8 cellular contexts compared by ENCODE assay signal in the genomic region with DNA sequence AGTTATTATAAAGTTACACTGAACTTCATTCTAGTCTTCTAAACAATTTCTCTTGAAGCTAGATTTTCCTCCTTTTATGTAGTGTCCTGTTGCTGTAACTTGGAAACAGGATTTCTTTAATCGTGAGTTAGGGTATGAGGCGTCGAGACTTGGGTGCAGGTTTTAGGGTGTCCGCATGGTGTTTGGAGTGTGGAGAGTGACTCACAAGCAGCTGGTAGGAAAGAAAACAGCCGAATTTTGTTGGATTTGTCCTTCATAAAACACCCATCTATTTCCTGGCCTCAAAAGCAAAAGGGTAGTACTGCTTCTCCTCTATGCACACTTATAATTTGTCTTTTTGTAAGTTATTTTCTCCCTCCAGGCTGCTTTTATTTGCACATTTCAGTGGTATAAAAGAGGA. TPM values are rescaled to one million over a fixed set of nuclear protein-coding genes. Genes with fewer than 3 reads are reported as not detected.
DNase-seq lines count a peak whose midpoint lies in the region; ATAC-seq and TF ChIP-seq lines count a peak whose summit lies in the region.

No MANE protein-coding gene starts in this region.

- no peak for ATAC-seq in HG02588 (IDR thresholded peaks at IDR 0.05; ENCODE audit: unreplicated experiment)

- H4K20me1 ChIP-seq in PC-9 (ENCODE audit: insufficient read depth): 0 out of 2 replicates have a peak, but pooled peaks cover 4% of the 10 kb centered on the region

- H3K4me3 ChIP-seq in PC-9 (peak overlapping the region; percentile 98), epithelial cell of esophagus (ENCODE audit: low read length) (peak overlapping the region; percentile 97), skeletal muscle tissue (ENCODE audit: low read length in 3 of 3) (peak overlapping the region; percentile 84 to 100 (median 100))

- no peak for DNase-seq in activated CD4-positive, alpha-beta T cell treated with anti-CD3 and anti-CD28 coated beads, Interleukin-2, amount 10 ng/mL, durations not matched to agents 7 days and 5 days
- no peak for DNase-seq in activated CD4-positive, alpha-beta T cell treated with anti-CD3 and anti-CD28 coated beads, Interleukin-2, amount 50 U/mL, for 4 hours
- DNase-seq in PC-9: no peak
- DNase-seq in epithelial cell of esophagus (ENCODE audit: low read depth): no peak
- no peak for DNase-seq in NCI-H2081 (lab: John Stamatoyannopoulos, UW)
- no peak for DNase-seq in COLO829 (ENCODE audit: low spot score)

- H3K4me3 Mint-ChIP-seq in activated CD4-positive, alpha-beta T cell treated with anti-CD3 and anti-CD28 coated beads, Interleukin-2, amount 10 ng/mL, durations not matched to agents 7 days and 5 days: peak overlapping the region; percentile 86

- no peaks in the 10 kb centered on the region for H3K36me3 Mint-ChIP-seq in activated CD4-positive, alpha-beta T cell treated with anti-CD3 and anti-CD28 coated beads, Interleukin-2, amount 10 ng/mL, durations not matched to agents 7 days and 5 days (ENCODE audit: low read depth)

- peak overlapping the region; percentile 95 for H3K4me2 ChIP-seq in PC-9

- no TSS peak for BruUV-seq in PC-9 (replicated peaks; lab: Mats Ljungman, UMichigan)

- H3K4me1 Mint-ChIP-seq in activated CD4-positive, alpha-beta T cell treated with anti-CD3 and anti-CD28 coated beads, Interleukin-2, amount 10 ng/mL, durations not matched to agents 7 days and 5 days: peaks cover 41% of the 10 kb centered on the region

- H3F3A ChIP-seq in PC-9 (ENCODE audit: insufficient read depth, low read depth): 0 out of 2 replicates have a peak, but pooled peaks cover 4% of the 10 kb centered on the region

- POLR2A ChIA-PET in activated CD4-positive, alpha-beta T cell treated with anti-CD3 and anti-CD28 coated beads, Interleukin-2, amount 10 ng/mL, durations not matched to agents 7 days and 5 days (lab: Charles Lee): no interaction called here
- POLR2A ChIA-PET in PC-9 (lab: Charles Lee; ENCODE audit: unreplicated experiment): interaction anchor here (0.5 kb wide), 1 partner anchor 99 kb away, joined by 9 read pairs; no protein-coding TSS in a partner anchor

- H3K9ac ChIP-seq in skeletal muscle tissue (ENCODE audit: low read depth in 1 of 3, low read length in 3 of 3): peak overlapping the region in 2 of 3 donors; percentile 98

- CTCF ChIA-PET in activated CD4-positive, alpha-beta T cell treated with anti-CD3 and anti-CD28 coated beads, Interleukin-2, amount 10 ng/mL, durations not matched to agents 7 days and 5 days (lab: Charles Lee): interaction anchor here (1.2 to 1.5 kb wide), 3 partner anchors 13 to 29 kb away, joined by 3 read pairs; no protein-coding TSS in a partner anchor
- CTCF ChIA-PET in PC-9 (lab: Charles Lee): no interaction called here

- no peaks in the 10 kb centered on the region for H3K9me3 Mint-ChIP-seq in activated CD4-positive, alpha-beta T cell treated with anti-CD3 and anti-CD28 coated beads, Interleukin-2, amount 10 ng/mL, durations not matched to agents 7 days and 5 days

- H3K9me2 ChIP-seq in PC-9 (ENCODE audit: insufficient read depth): no peaks in the 10 kb centered on the region

- H3K4me1 ChIP-seq in PC-9 (replicated peaks; ENCODE audit: insufficient read depth) (peaks cover 29% of the 10 kb centered on the region), skeletal muscle tissue (ENCODE audit: control insufficient read depth in 3 of 3, insufficient read depth in 3 of 3, low read length in 3 of 3) (peaks cover 18 to 45% (median 21%) of the 10 kb centered on the region in 3 donors)

- no peak overlapping the region for H2AFZ ChIP-seq in PC-9

- H3K27me3 ChIP-seq in PC-9 (ENCODE audit: insufficient read depth, low read depth) (no peaks in the 10 kb centered on the region), skeletal muscle tissue (ENCODE audit: control insufficient read depth in 3 of 3, insufficient read depth in 3 of 3, low read length in 3 of 3) (peaks cover 0 to 4% (median 4%) of the 10 kb centered on the region in 3 donors)

- H3K79me2 ChIP-seq in PC-9 (ENCODE audit: low read depth): peaks cover 62% of the 10 kb centered on the region

- H3K27ac Mint-ChIP-seq in activated CD4-positive, alpha-beta T cell treated with anti-CD3 and anti-CD28 coated beads, Interleukin-2, amount 10 ng/mL, durations not matched to agents 7 days and 5 days: peak overlapping the region; percentile 2

- intact Hi-C loops in PC-9 (cut with micrococcal nuclease; ENCODE audit: unreplicated experiment): loop anchor here (5.0 kb wide), 1 partner anchor 64 kb away; no protein-coding TSS in a partner anchor

- H3K9me3 ChIP-seq in PC-9 (ENCODE audit: insufficient read depth, low read depth): no peaks in the 10 kb centered on the region
- no peaks in the 10 kb centered on the region for H3K9me3 ChIP-seq in skeletal muscle tissue (ENCODE audit: control insufficient read depth in 3 of 3, low read length in 3 of 3)

- H3K27ac ChIP-seq in PC-9 (no peak overlapping the region), skeletal muscle tissue (ENCODE audit: low read depth, low read length) (no peak overlapping the region)

- TF ChIP-seq CTCF in PC-9 (conservative IDR thresholded peaks at IDR 0.05) (no peak), epithelial cell of esophagus (IDR thresholded peaks at IDR 0.05; ENCODE audit: insufficient read depth, low read depth, low read length, missing control alignments) (no peak)

- H3K27me3 Mint-ChIP-seq in activated CD4-positive, alpha-beta T cell treated with anti-CD3 and anti-CD28 coated beads, Interleukin-2, amount 10 ng/mL, durations not matched to agents 7 days and 5 days: peaks cover 9% of the 10 kb centered on the region

- no peaks in the 10 kb centered on the region for H3K36me3 ChIP-seq in PC-9 (ENCODE audit: low read depth)
- H3K36me3 ChIP-seq in skeletal muscle tissue (ENCODE audit: control insufficient read depth in 3 of 3, insufficient read depth in 3 of 3, low read length in 3 of 3): no peaks in the 10 kb centered on the region

RNA-seq across cellular contexts. Expression of a gene that starts 1.6 kb away (rescaled TPM):
- total RNA-seq in activated CD4-positive, alpha-beta T cell treated with anti-CD3 and anti-CD28 coated beads, Interleukin-2, amount 10 ng/mL, durations not matched to agents 7 days and 5 days: 10 to 100 TPM; 48.7 to 58.2 TPM
- total RNA-seq in PC-9 (2021): 50.8 and 53.5 TPM in 2 replicates
- 24.5 TPM for total RNA-seq in skeletal muscle tissue
